8 cellular contexts compared by ENCODE assay signal in the genomic region with DNA sequence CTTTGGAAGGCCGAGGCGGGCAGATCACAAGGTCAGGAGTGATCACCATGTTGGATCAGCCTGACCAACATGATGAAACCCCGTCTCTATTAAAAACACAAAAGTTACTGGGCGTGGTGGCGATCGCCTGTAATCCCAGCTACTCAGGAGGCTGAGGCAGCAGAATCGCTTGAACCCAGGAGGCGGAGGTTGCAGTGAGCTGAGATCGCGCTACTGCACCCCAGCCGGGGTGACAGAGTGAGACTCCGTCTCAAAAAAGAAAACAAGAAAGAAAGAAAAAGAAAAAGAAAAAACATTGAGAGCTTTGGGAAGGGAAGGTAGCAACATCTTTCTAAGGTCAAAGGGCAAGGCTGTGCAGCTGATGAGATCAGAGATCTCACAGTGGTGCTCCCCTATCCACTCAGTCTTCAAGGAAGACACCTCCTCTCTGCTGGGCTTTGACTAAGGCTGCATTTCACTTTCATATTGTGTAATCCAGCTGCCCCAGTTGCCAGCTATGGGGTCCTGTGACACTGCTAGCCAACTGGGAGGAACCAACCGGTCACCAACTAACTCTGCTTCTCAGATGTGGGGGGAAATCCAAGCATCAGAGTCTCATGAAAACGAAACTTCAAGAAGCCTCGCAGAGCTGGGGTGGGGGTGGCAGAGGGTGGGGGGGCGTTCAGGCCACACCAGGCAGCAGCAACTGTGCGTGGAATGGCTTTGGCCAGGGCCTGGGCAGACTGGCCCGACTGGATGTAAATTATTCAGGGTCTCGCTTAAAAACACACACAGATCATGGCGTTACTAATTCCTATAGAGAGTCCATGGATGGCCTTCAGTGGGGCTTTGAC. TPM values are rescaled to one million over a fixed set of nuclear protein-coding genes. Genes with fewer than 3 reads are reported as not detected.
DNase-seq lines count a peak whose midpoint lies in the region; ATAC-seq and TF ChIP-seq lines count a peak whose summit lies in the region.

No MANE protein-coding gene starts in this region.

- no peak overlapping the region for H3K18ac ChIP-seq in neuronal stem cell (ENCODE audit: low read length)

- H4K8ac ChIP-seq in neuronal stem cell (ENCODE audit: low read depth, low read length) = no peak overlapping the region

- H2BK5ac ChIP-seq in neuronal stem cell (ENCODE audit: low read length) = no peak overlapping the region

- POLR2A ChIA-PET in SK-N-SH (lab: Yijun Ruan, JAX) = no interaction called here

- CTCF ChIA-PET in SK-N-SH (lab: Yijun Ruan, JAX) = interaction anchor here (0.6 to 1.0 kb wide), 3 partner anchors 13 to 590 kb away, joined by 3 read pairs; no protein-coding TSS in a partner anchor

- H3K9me2 ChIP-seq in GM23248 (ENCODE audit: insufficient read depth) (no peaks in the 10 kb centered on the region), SK-N-SH (no peaks in the 10 kb centered on the region)

- peak in 1 of 3 donors; percentile 30 for TF ChIP-seq POLR2A in spleen (IDR thresholded peaks at IDR 0.05)

- H3K4me3 ChIP-seq in GM23248 (peak overlapping the region; percentile 87), MG63 (peak overlapping the region; percentile 96), spleen (peak overlapping the region; percentile 79 to 100 (median 96)), neuronal stem cell (ENCODE audit: low read length in 2 of 2) (no peak overlapping the region), SK-N-SH (ENCODE audit: low read depth in 2 of 2, low read length in 1 of 2) (no peak overlapping the region)

- 43 to 50% methylated on average over 19 to 20 of the region's 20 CpGs for WGBS in GM23248 (ENCODE audit: low coverage in 1 of 2, low lambda C conversion rate in 2 of 2, missing lambda C conversion rate in 2 of 2), 2 experiments
- WGBS in spleen, 5 donors = 53 to 62% (median 57%) methylated on average over 20 of the region's 20 CpGs
- WGBS in neuronal stem cell (ENCODE audit: extremely low coverage in 2 of 2, insufficient read length in 2 of 2, insufficient replicate concordance in 1 of 2), 2 donors = no CpG with 5 or more reads among the region's 20 CpGs
- 85% methylated on average over 20 of the region's 20 CpGs for WGBS in SK-N-SH (ENCODE audit: low lambda C conversion rate)

- intact Hi-C loops in left cardiac atrium (cut with DNase I) (no loop called here), spleen (cut with DNase I; ENCODE audit: low total_unique reads) (loop anchor here (10.0 kb wide), 1 partner anchor 81 kb away; the partner anchor contains the start of gene FBH1)

- no peak overlapping the region for H3K4ac ChIP-seq in neuronal stem cell (ENCODE audit: low read length)

- H2AFZ ChIP-seq in GM23248 = peak overlapping the region; percentile 85
- H2AFZ ChIP-seq in neuronal stem cell (ENCODE audit: low read length) = no peak overlapping the region
- no peak overlapping the region for H2AFZ ChIP-seq in SK-N-SH (ENCODE audit: low read depth)

- H4K91ac ChIP-seq in neuronal stem cell (ENCODE audit: low read depth, low read length, poor library complexity) = no peak overlapping the region

- H3K9ac ChIP-seq in GM23248 = peak overlapping the region; percentile 76
- H3K9ac ChIP-seq in neuronal stem cell (ENCODE audit: low read depth, low read length, poor library complexity) = no peak overlapping the region
- H3K9ac ChIP-seq in SK-N-SH = no peak overlapping the region

- 0 out of 2 replicates have a peak, but pooled peaks cover 10% of the 10 kb centered on the region for H3F3A ChIP-seq in GM23248 (ENCODE audit: insufficient read depth)
- peaks cover 10% of the 10 kb centered on the region for H3F3A ChIP-seq in SK-N-SH (replicated peaks; ENCODE audit: insufficient read depth)

- H2BK12ac ChIP-seq in neuronal stem cell (ENCODE audit: low read length) = no peak overlapping the region

- peak; percentile 31 to 32 for ATAC-seq in left cardiac atrium

- TF ChIP-seq CTCF in spleen (IDR thresholded peaks at IDR 0.05 in 8 of 11, conservative IDR thresholded peaks at IDR 0.05 in 3 of 11) (no peak), SK-N-SH (IDR thresholded peaks at IDR 0.05) (no peak)

- H2AK5ac ChIP-seq in neuronal stem cell (ENCODE audit: low read depth, low read length) = no peak overlapping the region

- in situ Hi-C loops in GM23248 (cut with MboI) = no loop called here

- TF ChIP-seq EP300 in SK-N-SH (IDR thresholded peaks at IDR 0.05; ENCODE audit: borderline replicate concordance in 1 of 2, low read depth in 1 of 2, low read length in 1 of 2) = no peak

- DNase-seq in GF-D8 (lab: John Stamatoyannopoulos, UW) (peak; percentile 59), GM23248 (peak; percentile 68), MG63 (peak; percentile 19), left cardiac atrium (peak; percentile 44), spleen (no peak), neuronal stem cell (ENCODE audit: low spot score) (no peak), SK-N-SH (no peak)
- DNase-seq in activated T-cell treated with anti-CD3 and anti-CD28 coated beads, Interleukin-2, amount 50 U/mL, for 48 hours = peak; percentile 70 to 77

- H3K79me2 ChIP-seq in GM23248 (ENCODE audit: insufficient read depth) (no peaks in the 10 kb centered on the region), SK-N-SH (ENCODE audit: insufficient read depth) (no peaks in the 10 kb centered on the region)

- no peak overlapping the region for H3K23ac ChIP-seq in neuronal stem cell (ENCODE audit: low read depth, low read length, poor library complexity)

- H3K9me3 ChIP-seq in GM23248 (ENCODE audit: low read depth) = no peaks in the 10 kb centered on the region
- H3K9me3 ChIP-seq in MG63 = no peaks in the 10 kb centered on the region
- no peaks in the 10 kb centered on the region for H3K9me3 ChIP-seq in spleen
- no peaks in the 10 kb centered on the region for H3K9me3 ChIP-seq in neuronal stem cell (replicated peaks in 1 of 2; ENCODE audit: control insufficient read depth in 2 of 2, insufficient read depth in 1 of 2, low read depth in 1 of 2, low read length in 2 of 2)
- H3K9me3 ChIP-seq in SK-N-SH = no peaks in the 10 kb centered on the region; the same call in 1 of the 2 replicates

- no peaks in the 10 kb centered on the region for H3K79me1 ChIP-seq in neuronal stem cell (ENCODE audit: low read depth, low read length)

- H3K27ac ChIP-seq in GM23248 (no peak overlapping the region), spleen (peak overlapping the region; percentile 86 to 99 (median 97)), neuronal stem cell (replicated peaks; ENCODE audit: low read length) (no peak overlapping the region), SK-N-SH (ENCODE audit: low read depth in 2 of 2, low read length in 1 of 2) (no peak overlapping the region)

- no peaks in the 10 kb centered on the region for H3K36me3 ChIP-seq in GM23248 (ENCODE audit: low read depth)
- H3K36me3 ChIP-seq in MG63 = no peaks in the 10 kb centered on the region
- no peaks in the 10 kb centered on the region for H3K36me3 ChIP-seq in spleen
- H3K36me3 ChIP-seq in neuronal stem cell (replicated peaks in 1 of 2; ENCODE audit: control insufficient read depth in 2 of 2, insufficient read depth in 2 of 2, low read length in 2 of 2) = no peaks in the 10 kb centered on the region
- H3K36me3 ChIP-seq in SK-N-SH (replicated peaks in 1 of 2; ENCODE audit: control insufficient read depth in 1 of 2, insufficient read depth in 2 of 2, low read length in 1 of 2) = no peaks in the 10 kb centered on the region

- no peak for TF ChIP-seq RAD21 in SK-N-SH (IDR thresholded peaks at IDR 0.05; ENCODE audit: low read length)

- H3K14ac ChIP-seq in neuronal stem cell (ENCODE audit: low read length) = no peak overlapping the region

- H4K20me1 ChIP-seq in GM23248 (ENCODE audit: insufficient read depth) (no peaks in the 10 kb centered on the region), SK-N-SH (ENCODE audit: insufficient read depth) (no peaks in the 10 kb centered on the region)

- H3K4me1 ChIP-seq in GM23248 (ENCODE audit: insufficient read depth) = peaks cover 4% of the 10 kb centered on the region; the same call in 1 of the 2 replicates
- peaks cover 32 to 71% (median 57%) of the 10 kb centered on the region in 6 donors for H3K4me1 ChIP-seq in spleen
- H3K4me1 ChIP-seq in neuronal stem cell (ENCODE audit: control insufficient read depth in 2 of 2, insufficient read depth in 1 of 2, low read depth in 1 of 2, low read length in 2 of 2) = peaks cover 0 to 4% of the 10 kb centered on the region in 2 donors
- H3K4me1 ChIP-seq in SK-N-SH (ENCODE audit: control insufficient read depth in 1 of 2, insufficient read depth in 2 of 2, low read depth in 1 of 2, low read length in 1 of 2) = no peaks in the 10 kb centered on the region; a peak in 1 of 4 replicates

- no peak overlapping the region for H2BK15ac ChIP-seq in neuronal stem cell (ENCODE audit: low read length)

- H3K27me3 ChIP-seq in GM23248 (replicated peaks; ENCODE audit: insufficient read depth) (no peaks in the 10 kb centered on the region), MG63 (no peaks in the 10 kb centered on the region), spleen (replicated peaks in 1 of 7) (no peaks in the 10 kb centered on the region), neuronal stem cell (ENCODE audit: control insufficient read depth in 3 of 3, insufficient read depth in 3 of 3, low read depth in 1 of 3, low read length in 3 of 3) (peaks cover 9 to 78% (median 36%) of the 10 kb centered on the region in 3 experiments), SK-N-SH (ENCODE audit: insufficient read depth) (peaks cover 8% of the 10 kb centered on the region; the same call in 1 of the 2 replicates)

- no peak overlapping the region for H2BK120ac ChIP-seq in neuronal stem cell (ENCODE audit: low read depth, low read length)

- H3K4me2 ChIP-seq in GM23248 (ENCODE audit: unreplicated experiment) (peak overlapping the region; percentile 88), neuronal stem cell (ENCODE audit: insufficient read depth, low read length, poor library complexity, severe bottlenecking) (no peak overlapping the region), SK-N-SH (no peak overlapping the region)

TF ChIP-seq in SK-N-SH, 30 proteins besides CTCF, POLR2A, EP300 and RAD21:
- TF ChIP-seq NFIC (IDR thresholded peaks at IDR 0.05; ENCODE audit: borderline replicate concordance) = no peak
TF ChIP-seq in SK-N-SH: peak in this region for 0.

RNA-seq across cellular contexts. Expression of gene IL15RA, which starts 1.5 kb away (rescaled TPM):
- total RNA-seq in GM23248 (2014; rRNA removed; shearing (Covaris generic)) = 0.89 and 7.0 TPM in 2 replicates
- polyA plus RNA-seq in GM23248 (2016; fragmentation: Nextera tagmentation; extraction: Ambion mirVana) (4.0 and 4.9 TPM in 2 replicates), spleen (10 to 100 TPM in 2 of 3 donors, 1 to 10 TPM in 1; 9.9 to 13.8 (median 11.1) TPM), SK-N-SH (2012; rRNA removed) (1.2 and 2.1 TPM in 2 replicates)
- total RNA-seq in MG63 (2014; rRNA removed; shearing (Covaris generic); ENCODE audit: low replicate concordance) = 15.3 and 23.8 TPM in 2 replicates
- total RNA-seq in left cardiac atrium (10 to 100 TPM; 10.9 to 15.7 TPM), spleen (10 to 100 TPM; 18.7 to 37.4 (median 28.6) TPM)
- not detected for polyA plus RNA-seq in neuronal stem cell (2013, experiment 1 of 2)
- polyA plus RNA-seq in neuronal stem cell (2013, experiment 2 of 2) = not detected
- polyA plus RNA-seq in SK-N-SH (2012; cell fraction: cytosol; rRNA removed) = 0.82 and 1.3 TPM in 2 replicates
- 1.5 and 2.1 TPM in 2 replicates for polyA plus RNA-seq in SK-N-SH (2012; cell fraction: nucleus; rRNA removed)

Comparison
In these comparisons a context has a peak if more than half of its experiments do, and no peak if none do; other contexts are left out.
1. DNase-seq: peak in GF-D8 (single experiment), GM23248 (single experiment), MG63 (single experiment), activated T-cell treated with anti-CD3 and anti-CD28 coated beads, Interleukin-2, amount 50 U/mL, for 48 hours (2 of 2) and left cardiac atrium (single experiment); none in spleen (single experiment), neuronal stem cell (single experiment) and SK-N-SH (single experiment).
2. H3K27ac ChIP-seq: peak in spleen (8 of 8); none in GM23248 (single experiment), neuronal stem cell (single experiment) and SK-N-SH (0 of 2).
3. H3K4me3 ChIP-seq: peak in GM23248 (single experiment), MG63 (single experiment) and spleen (8 of 8); none in neuronal stem cell (0 of 2) and SK-N-SH (0 of 2).